In genomic region chr17:76376318-76377133, GRCh38 we compare ENCODE assay signal across 1 cellular context.
TF ChIP-seq lines count a peak whose summit lies in the region.

No MANE protein-coding gene starts in this region.

TF ChIP-seq in HepG2, 621 proteins besides CTCF, POLR2A, EP300 and RAD21 (continued from another document and continues in another):
- TF ChIP-seq ZNF318 (CRISPR knock-in tag; IDR thresholded peaks at IDR 0.05) (0 out of 2 replicates have a peak, but pooled peaks have one; percentile 22), SSRP1 (CRISPR knock-in tag; IDR thresholded peaks at IDR 0.05) (peak; percentile 92), ZNF564 (CRISPR knock-in tag; IDR thresholded peaks at IDR 0.05) (peak; percentile 64; the same call in 1 of the 2 replicates), KAT8 (CRISPR knock-in tag; IDR thresholded peaks at IDR 0.05) (peak; percentile 90), GATA4 (IDR thresholded peaks at IDR 0.05; ENCODE audit: borderline replicate concordance, low read depth) (peak; percentile 82; the same call in 1 of the 2 replicates), SMC3 (IDR thresholded peaks at IDR 0.05; ENCODE audit: low read length) (no peak), MYNN (CRISPR knock-in tag; IDR thresholded peaks at IDR 0.05; ENCODE audit: low read depth) (no peak; the same call in 1 of the 2 replicates), HNRNPH1 (optimal IDR thresholded peaks at IDR 0.05; ENCODE audit: low read depth, low read length) (no peak), BCL3 (CRISPR knock-in tag; IDR thresholded peaks at IDR 0.05) (0 out of 2 replicates have a peak, but pooled peaks have one; percentile 14), HOXA3 (CRISPR knock-in tag; IDR thresholded peaks at IDR 0.05) (peak; percentile 89), ZNF704 (CRISPR knock-in tag; IDR thresholded peaks at IDR 0.05; ENCODE audit: borderline replicate concordance) (no peak; the same call in 1 of the 2 replicates), ZNF274 (CRISPR knock-in tag; IDR thresholded peaks at IDR 0.05) (no peak; the same call in none of the 2 replicates), ZMAT5 (CRISPR knock-in tag; IDR thresholded peaks at IDR 0.05; ENCODE audit: borderline replicate concordance, low read depth) (no peak), EEA1 (CRISPR knock-in tag; IDR thresholded peaks at IDR 0.05; ENCODE audit: borderline replicate concordance) (peak; percentile 88; the same call in 1 of the 2 replicates), KMT2B (CRISPR knock-in tag; IDR thresholded peaks at IDR 0.05) (peak; percentile 46; the same call in 1 of the 2 replicates), BCL6 (CRISPR knock-in tag; IDR thresholded peaks at IDR 0.05) (peak; percentile 96), ELF3 (CRISPR knock-in tag; IDR thresholded peaks at IDR 0.05) (peak; percentile 95), FOXA1 (IDR thresholded peaks at IDR 0.05) (no peak), FOXA1 (CRISPR knock-in tag; IDR thresholded peaks at IDR 0.05) (peak; percentile 94), ZNF3 (CRISPR knock-in tag; IDR thresholded peaks at IDR 0.05) (no peak), NR1H2 (CRISPR knock-in tag; IDR thresholded peaks at IDR 0.05; ENCODE audit: borderline replicate concordance, low read depth) (no peak; the same call in 1 of the 2 replicates), TCF12 (IDR thresholded peaks at IDR 0.05) (no peak), TCF12 (CRISPR knock-in tag; IDR thresholded peaks at IDR 0.05) (peak; percentile 93), FOXM1 (CRISPR knock-in tag; IDR thresholded peaks at IDR 0.05) (no peak), SRF (IDR thresholded peaks at IDR 0.05; ENCODE audit: low read depth, low read length) (no peak), TARDBP (CRISPR knock-in tag; IDR thresholded peaks at IDR 0.05) (peak; percentile 96), KDM1A (CRISPR knock-in tag; IDR thresholded peaks at IDR 0.05) (peak; percentile 4; the same call in 1 of the 2 replicates), BRCA1 (CRISPR knock-in tag; IDR thresholded peaks at IDR 0.05) (no peak; the same call in 1 of the 2 replicates), LBX2 (CRISPR knock-in tag; IDR thresholded peaks at IDR 0.05; ENCODE audit: borderline replicate concordance) (no peak), ZNF670 (CRISPR knock-in tag; IDR thresholded peaks at IDR 0.05; ENCODE audit: borderline replicate concordance) (no peak), ZNF34 (CRISPR knock-in tag; IDR thresholded peaks at IDR 0.05; ENCODE audit: borderline replicate concordance) (no peak), ZSCAN21 (CRISPR knock-in tag; IDR thresholded peaks at IDR 0.05; ENCODE audit: borderline replicate concordance) (peak; percentile 93), RBM39 (IDR thresholded peaks at IDR 0.05; ENCODE audit: low read depth, low read length, poor library complexity, severe bottlenecking) (no peak), ZNF142 (CRISPR knock-in tag; IDR thresholded peaks at IDR 0.05) (no peak), JDP2 (CRISPR knock-in tag; IDR thresholded peaks at IDR 0.05; ENCODE audit: borderline replicate concordance) (no peak; the same call in 1 of the 2 replicates), ZNF607 (CRISPR knock-in tag; IDR thresholded peaks at IDR 0.05; ENCODE audit: borderline replicate concordance) (no peak), ZNF441 (CRISPR knock-in tag; IDR thresholded peaks at IDR 0.05; ENCODE audit: borderline replicate concordance) (no peak), U2AF1 (optimal IDR thresholded peaks at IDR 0.05; ENCODE audit: low read depth, low read length) (peak; percentile 16), AGO2 (optimal IDR thresholded peaks at IDR 0.05; ENCODE audit: low read depth, low read length) (peak; percentile 74), ZNF737 (CRISPR knock-in tag; IDR thresholded peaks at IDR 0.05; ENCODE audit: borderline replicate concordance) (no peak), ZNF747 (CRISPR knock-in tag; IDR thresholded peaks at IDR 0.05; ENCODE audit: borderline replicate concordance) (peak; percentile 82; the same call in 1 of the 2 replicates), TFAP4 (IDR thresholded peaks at IDR 0.05; ENCODE audit: borderline replicate concordance, low read depth) (peak; percentile 50; the same call in 1 of the 2 replicates), ZNF383 (CRISPR knock-in tag; IDR thresholded peaks at IDR 0.05; ENCODE audit: borderline replicate concordance) (0 out of 2 replicates have a peak, but pooled peaks have one; percentile 27), ZNF101 (CRISPR knock-in tag; IDR thresholded peaks at IDR 0.05; ENCODE audit: borderline replicate concordance, low read depth) (no peak), TRIM22 (IDR thresholded peaks at IDR 0.05) (no peak), ZBTB1 (CRISPR knock-in tag; IDR thresholded peaks at IDR 0.05; ENCODE audit: borderline replicate concordance) (peak; percentile 73; the same call in 1 of the 2 replicates)
